ENCODE assay signal across 17 cellular contexts in the genomic region with DNA sequence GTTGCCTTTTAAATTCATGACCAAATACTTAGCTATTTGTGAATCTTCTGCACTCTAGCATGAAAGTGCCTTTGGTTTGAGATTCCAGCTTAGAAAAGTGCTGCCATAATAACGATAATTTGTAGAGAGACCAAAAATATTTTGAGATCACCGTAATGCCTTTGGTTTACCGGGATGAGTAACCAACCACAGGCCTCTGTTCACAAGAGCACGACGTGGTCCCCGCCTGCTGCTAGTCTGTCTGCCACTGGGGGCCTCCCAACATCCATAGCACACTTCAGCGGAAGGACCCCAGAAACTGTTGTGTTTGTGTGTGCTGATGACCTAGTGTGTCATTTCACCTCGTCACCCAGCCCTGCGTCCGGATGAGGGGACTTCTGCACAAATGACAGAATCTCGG.
"Had no signal": no experiment of that assay in that cellular context is flagged by ENCODE, and none has a peak within 500 bp of the region (broad histone marks: within the 10 kb centered on the region; RNA-seq: fewer than 3 reads in every experiment).

No MANE protein-coding gene starts in this region.

- H3K27me3 ChIP-seq: ascending aorta, pancreas had no signal

- H3K36me3 Mint-ChIP-seq: activated naive CD8-positive, alpha-beta T cell treated with anti-CD3 and anti-CD28 coated beads, Interleukin-2, amount 10 ng/mL, durations not matched to agents 7 days and 5 days had no signal

- H3K27ac Mint-ChIP-seq: activated CD4-positive, alpha-beta memory T cell treated with anti-CD3 and anti-CD28 coated beads, Interleukin-2, amount 10 ng/mL, durations not matched to agents 7 days and 5 days; activated CD4-positive, alpha-beta T cell treated with anti-CD3 and anti-CD28 coated beads for 36 hours; activated naive CD8-positive, alpha-beta T cell treated with anti-CD3 and anti-CD28 coated beads, Interleukin-2, amount 10 ng/mL, durations not matched to agents 7 days and 5 days; activated T-cell treated with anti-CD3 and anti-CD28 coated beads, Interleukin-2, amount 50 U/mL, for 72 hours had no signal

- FAIRE-seq: endometrium, pancreas, urothelium cell line had no signal

- H3K9me3 ChIP-seq: ascending aorta, pancreas had no signal

- H3K9me3 Mint-ChIP-seq: activated CD4-positive, alpha-beta memory T cell treated with anti-CD3 and anti-CD28 coated beads, Interleukin-2, amount 10 ng/mL, durations not matched to agents 7 days and 5 days; activated naive CD8-positive, alpha-beta T cell treated with anti-CD3 and anti-CD28 coated beads, Interleukin-2, amount 10 ng/mL, durations not matched to agents 7 days and 5 days had no signal

- H3K4me1 ChIP-seq: ascending aorta, pancreas had no signal

- DNase-seq: activated CD4-positive, alpha-beta memory T cell treated with anti-CD3 and anti-CD28 coated beads, Interleukin-2, amount 10 ng/mL, durations not matched to agents 7 days and 5 days; activated CD4-positive, alpha-beta T cell treated with anti-CD3 and anti-CD28 coated beads for 36 hours; activated CD8-positive, alpha-beta memory T cell treated with anti-CD3 and anti-CD28 coated beads, Interleukin-2, amount 50 U/mL, for 4 hours; activated naive CD8-positive, alpha-beta T cell treated with anti-CD3 and anti-CD28 coated beads, Interleukin-2, amount 10 ng/mL, durations not matched to agents 7 days and 5 days; activated T-cell treated with anti-CD3 and anti-CD28 coated beads, Interleukin-2, amount 50 U/mL, for 72 hours; cerebellar nuclear complex; pancreas; retina; T-helper 9 cell had no signal

- H3K4me1 Mint-ChIP-seq: activated CD4-positive, alpha-beta memory T cell treated with anti-CD3 and anti-CD28 coated beads, Interleukin-2, amount 10 ng/mL, durations not matched to agents 7 days and 5 days; activated CD4-positive, alpha-beta T cell treated with anti-CD3 and anti-CD28 coated beads for 36 hours had no signal

- H3K4me3 Mint-ChIP-seq: activated CD4-positive, alpha-beta memory T cell treated with anti-CD3 and anti-CD28 coated beads, Interleukin-2, amount 10 ng/mL, durations not matched to agents 7 days and 5 days; activated CD4-positive, alpha-beta T cell treated with anti-CD3 and anti-CD28 coated beads for 36 hours; activated naive CD8-positive, alpha-beta T cell treated with anti-CD3 and anti-CD28 coated beads, Interleukin-2, amount 10 ng/mL, durations not matched to agents 7 days and 5 days; activated T-cell treated with anti-CD3 and anti-CD28 coated beads, Interleukin-2, amount 50 U/mL, for 72 hours; neural crest cell had no signal

- H3K27ac ChIP-seq: ascending aorta, pancreas, skin epidermis, VCaP had no signal

- ATAC-seq: activated CD4-positive, alpha-beta T cell treated with anti-CD3 and anti-CD28 coated beads for 36 hours; activated T-cell treated with anti-CD3 and anti-CD28 coated beads, Interleukin-2, amount 50 U/mL, for 72 hours; esophagus mucosa; left lobe of liver; pancreas had no signal

- H3K4me3 ChIP-seq: ascending aorta, pancreas, skin epidermis had no signal
